In genomic region chr16:68072038-68072695, GRCh38 we compare ENCODE assay signal across 11 cellular contexts. TPM values are rescaled to one million over a fixed set of nuclear protein-coding genes. Genes with fewer than 3 reads are reported as not detected.
DNase-seq lines count a peak whose midpoint lies in the region; ATAC-seq and TF ChIP-seq lines count a peak whose summit lies in the region.
"Had no signal": no experiment of that assay in that cellular context is flagged by ENCODE, and none has a peak within 500 bp of the region (broad histone marks: within the 10 kb centered on the region; RNA-seq: fewer than 3 reads in every experiment).

No MANE protein-coding gene starts in this region.

- peaks cover 0 to 20% (median 6%) of the 10 kb centered on the region in 3 donors for H3K36me3 Mint-ChIP-seq in naive thymus-derived CD8-positive, alpha-beta T cell

- ATAC-seq in Right ventricle myocardium inferior (peak; percentile 17), lung (ENCODE audit: insufficient read depth, low FRiP score) (peak; percentile 42), GM18867 (IDR thresholded peaks at IDR 0.05; ENCODE audit: unreplicated experiment) (no peak)
- no peak for ATAC-seq in naive thymus-derived CD8-positive, alpha-beta T cell

- in situ Hi-C loops in brain microvascular endothelial cell (cut with HindIII; ENCODE audit: low pct_ligation_motif_present, low sequenced_read_pairs), result no loop called here

- H3K4me1 Mint-ChIP-seq in naive thymus-derived CD8-positive, alpha-beta T cell, result peaks cover 44 to 89% (median 88%) of the 10 kb centered on the region in 4 donors

- H3K4me3 ChIP-seq in left ventricle myocardium inferior (no peak overlapping the region), brain microvascular endothelial cell (ENCODE audit: low read depth, low read length) (no peak overlapping the region), lung (no peak overlapping the region)

- WGBS in lung, 2 donors, result 76 to 79% methylated on average over 9 of the region's 9 CpGs

- H3K27me3 Mint-ChIP-seq in naive thymus-derived CD8-positive, alpha-beta T cell, result no peaks in the 10 kb centered on the region

- DNase-seq in Right ventricle myocardium inferior (ENCODE audit: missing footprints) (no peak), left ventricle myocardium inferior (no peak), brain microvascular endothelial cell (peak; percentile 55), lung (ENCODE audit: low spot score) (no peak), globus pallidus (ENCODE audit: low spot score) (no peak)
- no peak for DNase-seq in naive thymus-derived CD8-positive, alpha-beta T cell
- DNase-seq in activated T-cell treated with anti-CD3 and anti-CD28 coated beads, Interleukin-2, amount 50 U/mL, for 1 hour, result no peak
- DNase-seq: BE2C, NCI-H2227 treated with DMSO at 0.1 percent for 48 hours had no signal

- intact Hi-C loops in Right ventricle myocardium inferior (cut with DNase I), result no loop called here
- intact Hi-C loops in left ventricle myocardium inferior (cut with micrococcal nuclease), result no loop called here

- H3K9me3 Mint-ChIP-seq in naive thymus-derived CD8-positive, alpha-beta T cell, result no peaks in the 10 kb centered on the region

- POLR2A ChIA-PET in naive thymus-derived CD8-positive, alpha-beta T cell (lab: Charles Lee), result interaction anchor here (0.6 to 16.5 kb wide), 7 partner anchors 10 to 224 kb away, joined by 3 to 406 read pairs (median 3); partner anchors contain the start of gene NFATC3

- H3K36me3 ChIP-seq in left ventricle myocardium inferior (peaks cover 44% of the 10 kb centered on the region), brain microvascular endothelial cell (replicated peaks) (peaks cover 31% of the 10 kb centered on the region), lung (ENCODE audit: control insufficient read depth in 2 of 2, insufficient read depth in 2 of 2, low read length in 2 of 2) (peaks cover 4 to 39% of the 10 kb centered on the region in 2 donors)

- TF ChIP-seq CTCF in left ventricle myocardium inferior (IDR thresholded peaks at IDR 0.05; ENCODE audit: borderline replicate concordance) (no peak), brain microvascular endothelial cell (IDR thresholded peaks at IDR 0.05; ENCODE audit: low read depth, low read length, missing control alignments) (no peak), lung (IDR thresholded peaks at IDR 0.05; ENCODE audit: control extremely low read depth, extremely low read depth) (no peak)

- H3K27me3 ChIP-seq in left ventricle myocardium inferior (ENCODE audit: low read depth) (no peaks in the 10 kb centered on the region), brain microvascular endothelial cell (replicated peaks) (no peaks in the 10 kb centered on the region), lung (ENCODE audit: control insufficient read depth, insufficient read depth) (no peaks in the 10 kb centered on the region)
- H3K27me3 ChIP-seq: BE2C had no signal

- H3K4me3 Mint-ChIP-seq in naive thymus-derived CD8-positive, alpha-beta T cell, result peak overlapping the region in 5 of 10 donors; percentile 19 to 78 (median 20)

- H3K9me3 ChIP-seq in left ventricle myocardium inferior (replicated peaks), result no peaks in the 10 kb centered on the region
- H3K9me3 ChIP-seq in lung (ENCODE audit: control insufficient read depth in 2 of 2, insufficient read depth in 1 of 2, low read length in 1 of 2), result no peaks in the 10 kb centered on the region
- H3K9me3 ChIP-seq: BE2C had no signal

- H3K27ac ChIP-seq in left ventricle myocardium inferior (replicated peaks) (no peak overlapping the region), brain microvascular endothelial cell (no peak overlapping the region), lung (ENCODE audit: low read depth in 1 of 2, low read length in 1 of 2) (peak overlapping the region in 1 of 2 donors; percentile 20)

- H3K4me1 ChIP-seq in left ventricle myocardium inferior (peaks cover 32% of the 10 kb centered on the region), lung (ENCODE audit: control insufficient read depth in 2 of 2, insufficient read depth in 2 of 2, low read length in 2 of 2) (peaks cover 0 to 19% of the 10 kb centered on the region in 2 donors)
- H3K4me1 ChIP-seq: BE2C had no signal

- H3K27ac Mint-ChIP-seq in naive thymus-derived CD8-positive, alpha-beta T cell, result peak overlapping the region in 4 of 10 donors; percentile 25 to 86 (median 66)

RNA-seq across cellular contexts. Expression of gene NFATC3, which starts 13.0 kb away (rescaled TPM):
- total RNA-seq in Right ventricle myocardium inferior (23.7 TPM), left ventricle myocardium inferior (20.9 TPM), lung (10 to 100 TPM; 56.0 to 69.6 TPM)
- 10 to 100 TPM; 13.5 to 15.5 TPM for polyA plus RNA-seq in lung
- 100 to 1,000 TPM; 156 to 162 TPM for total RNA-seq in naive thymus-derived CD8-positive, alpha-beta T cell
- 100 to 1,000 TPM in 1 of 3 donors, 10 to 100 TPM in 2; 85.2 to 102 (median 86.6) TPM for polyA plus RNA-seq in naive thymus-derived CD8-positive, alpha-beta T cell

RNA-seq across cellular contexts. Expression of gene DUS2, which starts 49.1 kb away (rescaled TPM):
- total RNA-seq in Right ventricle myocardium inferior (7.0 TPM), left ventricle myocardium inferior (6.8 TPM), lung (10 to 100 TPM; 14.2 to 17.1 TPM)
- 10 to 100 TPM in 1 of 2 donors, 1 to 10 TPM in 1; 8.1 to 13.2 TPM for polyA plus RNA-seq in lung
- 10 to 100 TPM; 18.2 to 21.1 TPM for total RNA-seq in naive thymus-derived CD8-positive, alpha-beta T cell
- polyA plus RNA-seq in naive thymus-derived CD8-positive, alpha-beta T cell, result 10 to 100 TPM in 2 of 3 donors, 1 to 10 TPM in 1; 6.4 to 13.1 (median 10.5) TPM

RNA-seq across cellular contexts. Expression of gene DDX28, which starts 49.1 kb away (rescaled TPM):
- total RNA-seq in Right ventricle myocardium inferior (7.5 TPM), left ventricle myocardium inferior (8.9 TPM), lung (10 to 100 TPM in 1 of 2 donors, 1 to 10 TPM in 1; 6.6 to 12.5 TPM)
- 10 to 100 TPM in 1 of 2 donors, 1 to 10 TPM in 1; 9.4 to 14.5 TPM for polyA plus RNA-seq in lung
- 10 to 100 TPM; 25.0 to 26.2 TPM for total RNA-seq in naive thymus-derived CD8-positive, alpha-beta T cell
- 10 to 100 TPM; 49.7 to 60.6 (median 53.9) TPM for polyA plus RNA-seq in naive thymus-derived CD8-positive, alpha-beta T cell

RNA-seq across cellular contexts. Expression of gene DPEP2NB, which starts 56.5 kb away (rescaled TPM):
- total RNA-seq in Right ventricle myocardium inferior, result not detected
- total RNA-seq in left ventricle myocardium inferior, result not detected
- not detected for total RNA-seq in lung
- polyA plus RNA-seq in lung, result not detected
- not detected for total RNA-seq in naive thymus-derived CD8-positive, alpha-beta T cell
- polyA plus RNA-seq in naive thymus-derived CD8-positive, alpha-beta T cell, result not detected
- total RNA-seq: dermis microvascular lymphatic vessel endothelial cell had no signal

Comparison
In these comparisons a context has a peak if more than half of its experiments do, and no peak if none do; other contexts are left out.
1. ATAC-seq: peak in Right ventricle myocardium inferior (single experiment) and lung (single experiment); none in GM18867 (single experiment) and naive thymus-derived CD8-positive, alpha-beta T cell (0 of 2).